In the genomic region with DNA sequence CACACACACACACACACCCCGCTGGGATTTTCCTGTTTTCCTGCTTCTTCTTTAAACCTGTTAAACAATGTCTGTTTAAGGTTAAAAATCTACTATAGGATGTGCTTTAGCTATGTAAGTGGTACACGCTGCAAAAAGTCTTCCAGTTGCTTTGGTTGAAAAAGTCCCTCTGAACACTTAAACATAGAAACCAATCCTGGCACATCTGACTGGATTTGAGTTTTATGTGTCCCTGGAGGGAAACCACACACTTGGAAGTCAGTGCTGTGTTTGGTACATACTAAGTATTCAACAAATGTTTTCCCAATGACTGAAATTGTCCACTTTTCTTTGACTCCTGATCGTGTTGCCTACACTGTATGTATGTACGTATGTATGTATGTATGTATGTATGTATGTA, we compare ENCODE assay signal across 1 cellular context.
TF ChIP-seq lines count a peak whose summit lies in the region.

No MANE protein-coding gene starts in this region.

TF ChIP-seq in GM23338, 12 proteins besides CTCF, POLR2A, EP300 and RAD21 (continued from another document):
- TF ChIP-seq, protein P1, sequence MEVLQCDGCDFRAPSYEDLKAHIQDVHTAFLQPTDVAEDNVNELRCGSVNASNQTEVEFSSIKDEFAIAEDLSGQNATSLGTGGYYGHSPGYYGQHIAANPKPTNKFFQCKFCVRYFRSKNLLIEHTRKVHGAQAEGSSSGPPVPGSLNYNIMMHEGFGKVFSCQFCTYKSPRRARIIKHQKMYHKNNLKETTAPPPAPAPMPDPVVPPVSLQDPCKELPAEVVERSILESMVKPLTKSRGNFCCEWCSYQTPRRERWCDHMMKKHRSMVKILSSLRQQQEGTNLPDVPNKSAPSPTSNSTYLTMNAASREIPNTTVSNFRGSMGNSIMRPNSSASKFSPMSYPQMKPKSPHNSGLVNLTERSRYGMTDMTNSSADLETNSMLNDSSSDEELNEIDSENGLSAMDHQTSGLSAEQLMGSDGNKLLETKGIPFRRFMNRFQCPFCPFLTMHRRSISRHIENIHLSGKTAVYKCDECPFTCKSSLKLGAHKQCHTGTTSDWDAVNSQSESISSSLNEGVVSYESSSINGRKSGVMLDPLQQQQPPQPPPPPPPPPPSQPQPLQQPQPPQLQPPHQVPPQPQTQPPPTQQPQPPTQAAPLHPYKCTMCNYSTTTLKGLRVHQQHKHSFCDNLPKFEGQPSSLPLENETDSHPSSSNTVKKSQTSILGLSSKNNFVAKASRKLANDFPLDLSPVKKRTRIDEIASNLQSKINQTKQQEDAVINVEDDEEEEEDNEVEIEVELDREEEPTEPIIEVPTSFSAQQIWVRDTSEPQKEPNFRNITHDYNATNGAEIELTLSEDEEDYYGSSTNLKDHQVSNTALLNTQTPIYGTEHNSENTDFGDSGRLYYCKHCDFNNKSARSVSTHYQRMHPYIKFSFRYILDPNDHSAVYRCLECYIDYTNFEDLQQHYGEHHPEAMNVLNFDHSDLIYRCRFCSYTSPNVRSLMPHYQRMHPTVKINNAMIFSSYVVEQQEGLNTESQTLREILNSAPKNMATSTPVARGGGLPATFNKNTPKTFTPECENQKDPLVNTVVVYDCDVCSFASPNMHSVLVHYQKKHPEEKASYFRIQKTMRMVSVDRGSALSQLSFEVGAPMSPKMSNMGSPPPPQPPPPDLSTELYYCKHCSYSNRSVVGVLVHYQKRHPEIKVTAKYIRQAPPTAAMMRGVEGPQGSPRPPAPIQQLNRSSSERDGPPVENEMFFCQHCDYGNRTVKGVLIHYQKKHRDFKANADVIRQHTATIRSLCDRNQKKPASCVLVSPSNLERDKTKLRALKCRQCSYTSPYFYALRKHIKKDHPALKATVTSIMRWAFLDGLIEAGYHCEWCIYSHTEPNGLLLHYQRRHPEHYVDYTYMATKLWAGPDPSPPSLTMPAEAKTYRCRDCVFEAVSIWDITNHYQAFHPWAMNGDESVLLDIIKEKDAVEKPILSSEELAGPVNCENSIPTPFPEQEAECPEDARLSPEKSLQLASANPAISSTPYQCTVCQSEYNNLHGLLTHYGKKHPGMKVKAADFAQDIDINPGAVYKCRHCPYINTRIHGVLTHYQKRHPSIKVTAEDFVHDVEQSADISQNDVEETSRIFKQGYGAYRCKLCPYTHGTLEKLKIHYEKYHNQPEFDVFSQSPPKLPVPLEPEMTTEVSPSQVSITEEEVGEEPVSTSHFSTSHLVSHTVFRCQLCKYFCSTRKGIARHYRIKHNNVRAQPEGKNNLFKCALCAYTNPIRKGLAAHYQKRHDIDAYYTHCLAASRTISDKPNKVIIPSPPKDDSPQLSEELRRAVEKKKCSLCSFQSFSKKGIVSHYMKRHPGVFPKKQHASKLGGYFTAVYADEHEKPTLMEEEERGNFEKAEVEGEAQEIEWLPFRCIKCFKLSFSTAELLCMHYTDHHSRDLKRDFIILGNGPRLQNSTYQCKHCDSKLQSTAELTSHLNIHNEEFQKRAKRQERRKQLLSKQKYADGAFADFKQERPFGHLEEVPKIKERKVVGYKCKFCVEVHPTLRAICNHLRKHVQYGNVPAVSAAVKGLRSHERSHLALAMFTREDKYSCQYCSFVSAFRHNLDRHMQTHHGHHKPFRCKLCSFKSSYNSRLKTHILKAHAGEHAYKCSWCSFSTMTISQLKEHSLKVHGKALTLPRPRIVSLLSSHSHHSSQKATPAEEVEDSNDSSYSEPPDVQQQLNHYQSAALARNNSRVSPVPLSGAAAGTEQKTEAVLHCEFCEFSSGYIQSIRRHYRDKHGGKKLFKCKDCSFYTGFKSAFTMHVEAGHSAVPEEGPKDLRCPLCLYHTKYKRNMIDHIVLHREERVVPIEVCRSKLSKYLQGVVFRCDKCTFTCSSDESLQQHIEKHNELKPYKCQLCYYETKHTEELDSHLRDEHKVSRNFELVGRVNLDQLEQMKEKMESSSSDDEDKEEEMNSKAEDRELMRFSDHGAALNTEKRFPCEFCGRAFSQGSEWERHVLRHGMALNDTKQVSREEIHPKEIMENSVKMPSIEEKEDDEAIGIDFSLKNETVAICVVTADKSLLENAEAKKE (CRISPR knock-in tag; IDR thresholded peaks at IDR 0.05): no peak
- no peak for TF ChIP-seq POLR2AphosphoS5 (IDR thresholded peaks at IDR 0.05; ENCODE audit: low read depth)
- TF ChIP-seq, protein P2, sequence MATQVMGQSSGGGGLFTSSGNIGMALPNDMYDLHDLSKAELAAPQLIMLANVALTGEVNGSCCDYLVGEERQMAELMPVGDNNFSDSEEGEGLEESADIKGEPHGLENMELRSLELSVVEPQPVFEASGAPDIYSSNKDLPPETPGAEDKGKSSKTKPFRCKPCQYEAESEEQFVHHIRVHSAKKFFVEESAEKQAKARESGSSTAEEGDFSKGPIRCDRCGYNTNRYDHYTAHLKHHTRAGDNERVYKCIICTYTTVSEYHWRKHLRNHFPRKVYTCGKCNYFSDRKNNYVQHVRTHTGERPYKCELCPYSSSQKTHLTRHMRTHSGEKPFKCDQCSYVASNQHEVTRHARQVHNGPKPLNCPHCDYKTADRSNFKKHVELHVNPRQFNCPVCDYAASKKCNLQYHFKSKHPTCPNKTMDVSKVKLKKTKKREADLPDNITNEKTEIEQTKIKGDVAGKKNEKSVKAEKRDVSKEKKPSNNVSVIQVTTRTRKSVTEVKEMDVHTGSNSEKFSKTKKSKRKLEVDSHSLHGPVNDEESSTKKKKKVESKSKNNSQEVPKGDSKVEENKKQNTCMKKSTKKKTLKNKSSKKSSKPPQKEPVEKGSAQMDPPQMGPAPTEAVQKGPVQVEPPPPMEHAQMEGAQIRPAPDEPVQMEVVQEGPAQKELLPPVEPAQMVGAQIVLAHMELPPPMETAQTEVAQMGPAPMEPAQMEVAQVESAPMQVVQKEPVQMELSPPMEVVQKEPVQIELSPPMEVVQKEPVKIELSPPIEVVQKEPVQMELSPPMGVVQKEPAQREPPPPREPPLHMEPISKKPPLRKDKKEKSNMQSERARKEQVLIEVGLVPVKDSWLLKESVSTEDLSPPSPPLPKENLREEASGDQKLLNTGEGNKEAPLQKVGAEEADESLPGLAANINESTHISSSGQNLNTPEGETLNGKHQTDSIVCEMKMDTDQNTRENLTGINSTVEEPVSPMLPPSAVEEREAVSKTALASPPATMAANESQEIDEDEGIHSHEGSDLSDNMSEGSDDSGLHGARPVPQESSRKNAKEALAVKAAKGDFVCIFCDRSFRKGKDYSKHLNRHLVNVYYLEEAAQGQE (IDR thresholded peaks at IDR 0.05; ENCODE audit: unreplicated experiment): no peak
- no peak for TF ChIP-seq JUNB (IDR thresholded peaks at IDR 0.05; ENCODE audit: unreplicated experiment)
- no peak for TF ChIP-seq EZH2 (IDR thresholded peaks at IDR 0.05; ENCODE audit: low read depth, unreplicated experiment)
- TF ChIP-seq NANOG (IDR thresholded peaks at IDR 0.05; ENCODE audit: borderline replicate concordance): no peak
- TF ChIP-seq STAT1 (IDR thresholded peaks at IDR 0.05; ENCODE audit: unreplicated experiment): no peak
- TF ChIP-seq EZH2phosphoT487 (IDR thresholded peaks at IDR 0.05; ENCODE audit: unreplicated experiment): no peak
